18 cellular contexts compared by ENCODE assay signal in the genomic region with DNA sequence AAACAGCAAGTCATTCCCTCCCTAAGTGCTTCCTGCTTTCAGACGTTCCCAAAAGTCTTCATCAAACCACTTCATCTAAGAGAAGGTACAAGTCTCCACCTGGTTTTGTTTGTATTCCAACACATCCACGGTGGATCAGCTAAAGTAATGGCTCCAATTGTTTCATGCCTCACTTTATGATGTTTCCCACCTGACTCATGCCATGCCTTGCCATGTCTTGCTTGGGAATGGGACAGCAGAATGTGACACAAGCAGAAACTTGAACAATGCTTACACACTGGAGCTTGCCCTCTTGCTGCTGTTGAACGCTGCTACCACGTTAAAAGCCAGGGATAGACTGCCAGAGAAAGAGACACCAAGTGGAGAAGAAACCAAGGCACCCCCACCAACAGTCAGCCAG. TPM values are rescaled to one million over a fixed set of nuclear protein-coding genes. Genes with fewer than 3 reads are reported as not detected.
A peak's percentile ranks its signal among the peaks of the same experiment; 100 is the strongest.
DNase-seq lines count a peak whose midpoint lies in the region; ATAC-seq and TF ChIP-seq lines count a peak whose summit lies in the region.
"Had no signal": no experiment of that assay in that cellular context is flagged by ENCODE, and none has a peak within 500 bp of the region (broad histone marks: within the 10 kb centered on the region; RNA-seq: fewer than 3 reads in every experiment).

No MANE protein-coding gene starts in this region.

- no peak for DNase-seq in ascending aorta (ENCODE audit: low spot score in 2 of 2)
- no peak for DNase-seq in coronary artery (ENCODE audit: low spot score)
- DNase-seq in foreskin keratinocyte, result peak; percentile 36
- no peak for DNase-seq in progenitor cell of endocrine pancreas (ENCODE audit: low spot score, unreplicated experiment)
- DNase-seq in germinal center (ENCODE audit: low spot score), result no peak
- DNase-seq in NCI-H524 (lab: John Stamatoyannopoulos, UW), result no peak
- DNase-seq: ACHN; AML-193; Calu3; CD8-positive, alpha-beta T cell; DMS79 treated with DMSO at 0.1 percent for 48 hours; GF-D8; GM23248 had no signal

- no peak for ATAC-seq in foreskin keratinocyte
- no peak for ATAC-seq in HG03108 (IDR thresholded peaks at IDR 0.05; ENCODE audit: unreplicated experiment)
- ATAC-seq in GM18867 (IDR thresholded peaks at IDR 0.05; ENCODE audit: unreplicated experiment), result no peak
- ATAC-seq: CD8-positive, alpha-beta T cell; GM12878 had no signal

- H3K27ac ChIP-seq in ascending aorta, result peak overlapping the region; percentile 57 to 83
- peak overlapping the region; percentile 5 to 61 for H3K27ac ChIP-seq in coronary artery
- H3K27ac ChIP-seq in foreskin keratinocyte, result no peak overlapping the region
- H3K27ac ChIP-seq: BLaER1, GM23248 had no signal

- peaks cover 10 to 17% of the 10 kb centered on the region in 2 donors for H3K36me3 ChIP-seq in ascending aorta

- H3K9me3 Mint-ChIP-seq in progenitor cell of endocrine pancreas (ENCODE audit: low read depth), result peaks cover 2% of the 10 kb centered on the region
- H3K9me3 Mint-ChIP-seq: CD8-positive, alpha-beta T cell had no signal

- H3K27me3 ChIP-seq in ascending aorta (no peaks in the 10 kb centered on the region), foreskin keratinocyte (no peaks in the 10 kb centered on the region)
- H3K27me3 ChIP-seq: BLaER1 had no signal

- peaks cover 23% of the 10 kb centered on the region for H3K4me1 Mint-ChIP-seq in progenitor cell of endocrine pancreas (ENCODE audit: low read depth)

- H3K4me3 ChIP-seq in ascending aorta (peak overlapping the region in 1 of 2 donors; percentile 18), coronary artery (no peak overlapping the region)
- H3K4me3 ChIP-seq: BLaER1, GM12878, GM23248, HAP-1 had no signal

- intact Hi-C loops in ascending aorta (cut with DNase I), result loop anchor here (5.0 kb wide), 1 partner anchor 36 kb away; no protein-coding TSS in a partner anchor

- no peaks in the 10 kb centered on the region for H3K9me3 ChIP-seq in ascending aorta
- H3K9me3 ChIP-seq: HAP-1 had no signal

- H3K27me3 Mint-ChIP-seq in progenitor cell of endocrine pancreas, result no peaks in the 10 kb centered on the region

- H3K4me1 ChIP-seq in ascending aorta (peaks cover 7 to 72% of the 10 kb centered on the region in 2 donors), foreskin keratinocyte (peaks cover 5% of the 10 kb centered on the region)
- H3K4me1 ChIP-seq: HAP-1 had no signal

- H3K36me3 Mint-ChIP-seq in progenitor cell of endocrine pancreas (ENCODE audit: insufficient read depth), result peaks cover 27% of the 10 kb centered on the region
- H3K36me3 Mint-ChIP-seq: CD8-positive, alpha-beta T cell had no signal

- H3K4me3 Mint-ChIP-seq in progenitor cell of endocrine pancreas (ENCODE audit: low read depth), result no peak overlapping the region
- H3K4me3 Mint-ChIP-seq: CD8-positive, alpha-beta T cell had no signal

- no peak for TF ChIP-seq CTCF in ascending aorta (IDR thresholded peaks at IDR 0.05)
- no peak for TF ChIP-seq CTCF in coronary artery (IDR thresholded peaks at IDR 0.05)
- TF ChIP-seq CTCF in foreskin keratinocyte (conservative IDR thresholded peaks at IDR 0.05), result no peak
- no peak for TF ChIP-seq CTCF in progenitor cell of endocrine pancreas (IDR thresholded peaks at IDR 0.05; ENCODE audit: unreplicated experiment)

- H3K27ac Mint-ChIP-seq in progenitor cell of endocrine pancreas, result peak overlapping the region; percentile 70
- H3K27ac Mint-ChIP-seq: CD8-positive, alpha-beta T cell had no signal

RNA-seq across cellular contexts. Expression of gene MYH10, which starts 43.8 kb away (rescaled TPM):
- total RNA-seq in ascending aorta (378 TPM), foreskin keratinocyte (51.2 and 57.9 TPM in 2 replicates), progenitor cell of endocrine pancreas (244 and 257 TPM in 2 replicates)
- polyA plus RNA-seq in foreskin keratinocyte, result 10.5 and 12.1 TPM in 2 replicates

Comparison
In these comparisons a context has a peak if more than half of its experiments do, and no peak if none do; other contexts are left out.
1. DNase-seq: peak in foreskin keratinocyte (2 of 2); none in ascending aorta (0 of 2), coronary artery (single experiment), progenitor cell of endocrine pancreas (single experiment), germinal center (single experiment) and NCI-H524 (0 of 2).